Comparison of ENCODE assay signal across 2 cellular contexts in genomic region chr5:56146674-56147073, GRCh38.
A peak's percentile ranks its signal among the peaks of the same experiment; 100 is the strongest.
TF ChIP-seq lines count a peak whose summit lies in the region.

No MANE protein-coding gene starts in this region.

TF ChIP-seq in IMR-90, 13 proteins besides CTCF, POLR2A, EP300 and RAD21:
- no peak for TF ChIP-seq CHD1 (IDR thresholded peaks at IDR 0.05; ENCODE audit: low read depth, low read length)
- TF ChIP-seq CEBPB (IDR thresholded peaks at IDR 0.05; ENCODE audit: low read depth, low read length), result no peak
- no peak for TF ChIP-seq MAZ (IDR thresholded peaks at IDR 0.05; ENCODE audit: borderline replicate concordance, low read depth, low read length)
- no peak for TF ChIP-seq SMC3 (IDR thresholded peaks at IDR 0.05; ENCODE audit: low read depth, low read length)
- TF ChIP-seq MXI1 (IDR thresholded peaks at IDR 0.05; ENCODE audit: borderline replicate concordance, low read depth, low read length), result no peak
- no peak for TF ChIP-seq MAFK (IDR thresholded peaks at IDR 0.05; ENCODE audit: low read depth, low read length)
- no peak for TF ChIP-seq RFX5 (IDR thresholded peaks at IDR 0.05; ENCODE audit: low read depth, low read length)
- TF ChIP-seq ELK1 (IDR thresholded peaks at IDR 0.05; ENCODE audit: borderline replicate concordance, low read depth, low read length), result no peak
- TF ChIP-seq NFE2L2 (IDR thresholded peaks at IDR 0.05; ENCODE audit: low read depth, low read length), result no peak
- no peak for TF ChIP-seq USF2 (IDR thresholded peaks at IDR 0.05; ENCODE audit: low read depth, low read length)
- no peak for TF ChIP-seq FOS (IDR thresholded peaks at IDR 0.05; ENCODE audit: low read depth, low read length)
- TF ChIP-seq BHLHE40 (IDR thresholded peaks at IDR 0.05; ENCODE audit: low read depth, low read length), result no peak
- TF ChIP-seq RCOR1 (IDR thresholded peaks at IDR 0.05; ENCODE audit: insufficient replicate concordance, low read length), result no peak

TF ChIP-seq in GM12878, 131 proteins besides CTCF, POLR2A, EP300 and RAD21:
- TF ChIP-seq TAF1 (IDR thresholded peaks at IDR 0.05; ENCODE audit: borderline replicate concordance, low read depth, low read length) (no peak), BHLHE40 (IDR thresholded peaks at IDR 0.05; ENCODE audit: borderline replicate concordance in 1 of 2, low read depth in 2 of 2, low read length in 1 of 2) (peak; percentile 85 to 89), ZNF217 (IDR thresholded peaks at IDR 0.05) (peak; percentile 26; the same call in 1 of the 2 replicates), IKZF2 (IDR thresholded peaks at IDR 0.05) (peak; percentile 32 to 39; a peak in 2 of 4 replicates), IKZF1 (conservative IDR thresholded peaks at IDR 0.05) (0 out of 2 replicates have a peak, but pooled peaks have one; percentile 29), SMC3 (IDR thresholded peaks at IDR 0.05; ENCODE audit: borderline replicate concordance, low read length) (no peak), ZNF384 (IDR thresholded peaks at IDR 0.05; ENCODE audit: borderline replicate concordance, low read depth, low read length) (no peak), NR2F1 (conservative IDR thresholded peaks at IDR 0.05) (peak; percentile 57; the same call in 1 of the 2 replicates), MTA2 (IDR thresholded peaks at IDR 0.05; ENCODE audit: low read depth) (peak; percentile 88)
